In genomic region chr17:9646556-9646905, GRCh38 we compare ENCODE assay signal across 8 cellular contexts. TPM values are rescaled to one million over a fixed set of nuclear protein-coding genes. Genes with fewer than 3 reads are reported as not detected.
DNase-seq lines count a peak whose midpoint lies in the region; ATAC-seq lines count a peak whose summit lies in the region.

No MANE protein-coding gene starts in this region.

- H3K4me3 Mint-ChIP-seq in effector memory CD8-positive, alpha-beta T cell, result peak overlapping the region; percentile 70 to 81
- peak overlapping the region; percentile 59 to 84 (median 74) for H3K4me3 Mint-ChIP-seq in naive thymus-derived CD8-positive, alpha-beta T cell

- no peaks in the 10 kb centered on the region for H3K9me3 Mint-ChIP-seq in effector memory CD8-positive, alpha-beta T cell
- H3K9me3 Mint-ChIP-seq in naive thymus-derived CD8-positive, alpha-beta T cell, result no peaks in the 10 kb centered on the region

- POLR2A ChIA-PET in naive thymus-derived CD8-positive, alpha-beta T cell (lab: Charles Lee), result no interaction called here

- peak; percentile 43 for DNase-seq in DMS114 treated with DMSO at 0.1 percent for 48 hours (lab: John Stamatoyannopoulos, UW; ENCODE audit: unreplicated experiment)
- DNase-seq in NCI-H345 treated with DMSO at 0.1 percent for 48 hours (lab: John Stamatoyannopoulos, UW; ENCODE audit: unreplicated experiment), result peak; percentile 10
- DNase-seq in effector memory CD8-positive, alpha-beta T cell, result no peak
- DNase-seq in naive thymus-derived CD8-positive, alpha-beta T cell, result no peak
- DNase-seq in NCI-H226, result no peak
- no peak for DNase-seq in DMS 273 (lab: John Stamatoyannopoulos, UW; ENCODE audit: unreplicated experiment)
- no peak for DNase-seq in NCI-H524 treated with DMSO at 0.1 percent for 48 hours (lab: John Stamatoyannopoulos, UW)

- peaks cover 9 to 12% of the 10 kb centered on the region in 2 donors for H3K4me1 Mint-ChIP-seq in effector memory CD8-positive, alpha-beta T cell (ENCODE audit: low read depth in 2 of 2)
- H3K4me1 Mint-ChIP-seq in naive thymus-derived CD8-positive, alpha-beta T cell, result peaks cover 8 to 16% (median 12%) of the 10 kb centered on the region in 4 donors

- H3K27ac Mint-ChIP-seq in effector memory CD8-positive, alpha-beta T cell, result no peak overlapping the region
- no peak overlapping the region for H3K27ac Mint-ChIP-seq in naive thymus-derived CD8-positive, alpha-beta T cell

- peaks cover 51 to 67% of the 10 kb centered on the region in 2 donors for H3K27me3 Mint-ChIP-seq in effector memory CD8-positive, alpha-beta T cell
- H3K27me3 Mint-ChIP-seq in naive thymus-derived CD8-positive, alpha-beta T cell, result peaks cover 37 to 58% (median 37%) of the 10 kb centered on the region in 5 donors

- ATAC-seq in effector memory CD8-positive, alpha-beta T cell (replicated peaks), result no peak
- ATAC-seq in naive thymus-derived CD8-positive, alpha-beta T cell, result no peak
- ATAC-seq in HG03520 (IDR thresholded peaks at IDR 0.05; ENCODE audit: unreplicated experiment), result no peak

- peaks cover 4% of the 10 kb centered on the region for H3K36me3 Mint-ChIP-seq in effector memory CD8-positive, alpha-beta T cell (ENCODE audit: insufficient read depth)
- H3K36me3 Mint-ChIP-seq in naive thymus-derived CD8-positive, alpha-beta T cell, result peaks cover 0 to 3% (median 0%) of the 10 kb centered on the region in 3 donors

RNA-seq across cellular contexts. Expression of gene USP43, which starts 1.2 kb away (rescaled TPM):
- total RNA-seq in naive thymus-derived CD8-positive, alpha-beta T cell, result under 1 TPM in 1 of 2 experiments, not detected in 1; 0.10 TPM
- polyA plus RNA-seq in naive thymus-derived CD8-positive, alpha-beta T cell, result not detected

Comparison
In these comparisons a context has a peak if more than half of its experiments do, and no peak if none do; other contexts are left out.
1. DNase-seq: peak in DMS114 treated with DMSO at 0.1 percent for 48 hours (single experiment) and NCI-H345 treated with DMSO at 0.1 percent for 48 hours (single experiment); none in effector memory CD8-positive, alpha-beta T cell (0 of 3), naive thymus-derived CD8-positive, alpha-beta T cell (0 of 10), NCI-H226 (single experiment), DMS 273 (single experiment) and NCI-H524 treated with DMSO at 0.1 percent for 48 hours (single experiment).